19 cellular contexts compared by ENCODE assay signal in the genomic region with DNA sequence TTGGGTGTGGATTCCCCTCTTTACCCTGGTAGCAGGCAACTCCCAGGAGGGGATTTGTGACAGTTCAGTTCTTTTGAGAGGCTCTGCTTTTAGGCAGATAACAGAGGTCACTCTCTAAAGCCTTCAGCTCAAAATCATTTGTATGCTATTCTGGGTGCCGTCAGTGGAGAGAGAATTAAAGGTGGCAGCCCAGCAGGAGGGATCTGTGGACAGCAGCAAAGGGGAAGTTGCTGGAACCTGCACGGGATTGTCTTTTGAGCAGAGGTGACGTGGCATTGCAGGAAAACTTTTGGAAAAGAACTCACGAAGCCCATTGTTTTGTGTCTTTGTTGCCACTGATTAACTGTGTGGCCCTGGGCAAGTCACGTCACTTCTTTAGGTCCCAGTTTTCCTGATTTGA.
"Had no signal": no experiment of that assay in that cellular context is flagged by ENCODE, and none has a peak within 500 bp of the region (broad histone marks: within the 10 kb centered on the region; RNA-seq: fewer than 3 reads in every experiment).

No MANE protein-coding gene starts in this region.

- H3K4me1 Mint-ChIP-seq: naive B cell had no signal

- H3K27ac Mint-ChIP-seq: activated CD8-positive, alpha-beta memory T cell treated with anti-CD3 and anti-CD28 coated beads, Interleukin-2, amount 10 ng/mL, durations not matched to agents 7 days and 5 days had no signal

- H3K9me3 Mint-ChIP-seq: activated T-cell treated with anti-CD3 and anti-CD28 coated beads, Interleukin-2, amount 50 U/mL, for 4 hours; central memory CD8-positive, alpha-beta T cell; immature natural killer cell; naive B cell; T-cell had no signal

- H3K36me3 ChIP-seq: adrenal gland, ovary, thoracic aorta had no signal

- H3K27ac ChIP-seq: adrenal gland, esophagus muscularis mucosa, ovary, stomach, thoracic aorta had no signal

- H3K4me1 ChIP-seq: esophagus muscularis mucosa had no signal

- H3K27me3 Mint-ChIP-seq: activated CD8-positive, alpha-beta memory T cell treated with anti-CD3 and anti-CD28 coated beads, Interleukin-2, amount 10 ng/mL, durations not matched to agents 7 days and 5 days; central memory CD8-positive, alpha-beta T cell; naive B cell; T-cell had no signal

- H3K36me3 Mint-ChIP-seq: immature natural killer cell, naive B cell, T-cell had no signal

- DNase-seq: activated CD4-positive, alpha-beta T cell treated with anti-CD3 and anti-CD28 coated beads, Interleukin-2, amount 50 U/mL, for 1 hour; activated CD8-positive, alpha-beta memory T cell treated with anti-CD3 and anti-CD28 coated beads, Interleukin-2, amount 10 ng/mL, durations not matched to agents 7 days and 5 days; activated naive CD4-positive, alpha-beta T cell; activated T-cell treated with anti-CD3 and anti-CD28 coated beads, Interleukin-2, amount 50 U/mL, for 4 hours; adrenal gland; dermis blood vessel endothelial cell; glutamatergic neuron; immature natural killer cell; naive B cell; ovary; retina; stimulated activated CD4-positive, alpha-beta T cell treated with anti-CD3 and anti-CD28 coated beads, Interleukin-15, amount 100 ng/mL, for 24 hours; stimulated activated CD4-positive, alpha-beta T cell treated with anti-CD3 and anti-CD28 coated beads, Interleukin-4, amount 100 ng/mL, for 24 hours; stomach; T-cell had no signal

- ATAC-seq: activated CD8-positive, alpha-beta memory T cell treated with anti-CD3 and anti-CD28 coated beads, Interleukin-2, amount 10 ng/mL, durations not matched to agents 7 days and 5 days; activated T-cell treated with anti-CD3 and anti-CD28 coated beads, Interleukin-2, amount 50 U/mL, for 4 hours; T-cell had no signal

- H3K9me3 ChIP-seq: adrenal gland, esophagus muscularis mucosa, ovary, stomach, thoracic aorta had no signal

- H3K27me3 ChIP-seq: adrenal gland, esophagus muscularis mucosa, ovary, stomach had no signal

- H3K4me3 ChIP-seq: adrenal gland, esophagus muscularis mucosa, lung, ovary, stomach, thoracic aorta had no signal

- H3K4me3 Mint-ChIP-seq: activated CD8-positive, alpha-beta memory T cell treated with anti-CD3 and anti-CD28 coated beads, Interleukin-2, amount 10 ng/mL, durations not matched to agents 7 days and 5 days; activated T-cell treated with anti-CD3 and anti-CD28 coated beads, Interleukin-2, amount 50 U/mL, for 4 hours; central memory CD8-positive, alpha-beta T cell; immature natural killer cell; T-cell had no signal
